In the genomic region with DNA sequence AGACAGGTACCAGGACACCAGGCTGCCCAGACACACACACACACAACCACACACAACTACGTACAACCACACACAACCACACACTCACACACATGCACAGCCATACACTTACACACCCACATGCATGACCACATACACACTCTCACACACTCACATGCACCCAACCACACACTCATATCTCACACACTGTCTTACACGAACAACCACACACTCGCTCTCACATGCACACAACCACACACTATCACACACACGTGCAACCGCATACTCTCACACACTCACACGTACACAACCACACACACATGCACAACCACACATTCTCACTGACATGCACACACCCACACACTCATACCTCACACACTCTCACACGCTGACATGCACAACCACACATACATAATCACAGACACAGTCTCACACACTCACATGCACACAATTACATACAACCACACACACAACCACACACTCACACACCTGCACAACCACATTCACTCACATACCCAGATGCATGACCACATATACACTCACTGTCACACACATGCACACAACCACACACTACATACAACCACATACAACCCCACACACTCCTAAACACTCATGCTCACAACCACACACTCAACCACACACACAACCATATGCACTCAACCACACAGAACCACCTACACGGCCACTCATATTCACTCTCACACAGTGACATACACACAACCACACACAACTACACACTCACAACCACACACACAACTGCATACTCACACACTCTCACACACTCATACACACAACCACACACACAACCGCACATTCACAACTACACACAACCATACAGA, we compare ENCODE assay signal across 26 cellular contexts. TPM values are rescaled to one million over a fixed set of nuclear protein-coding genes. Genes with fewer than 3 reads are reported as not detected.
"Had no signal": no experiment of that assay in that cellular context is flagged by ENCODE, and none has a peak within 500 bp of the region (broad histone marks: within the 10 kb centered on the region; RNA-seq: fewer than 3 reads in every experiment).

No MANE protein-coding gene starts in this region.

- H3K4me1 ChIP-seq: gastroesophageal sphincter, thyroid gland had no signal

- H3K27me3 ChIP-seq: ovary, thyroid gland, upper lobe of left lung had no signal

- H3K27ac Mint-ChIP-seq: naive thymus-derived CD8-positive, alpha-beta T cell; stimulated activated effector memory CD8-positive, alpha-beta T cell treated with anti-CD3 and anti-CD28 coated beads, Interleukin-12 subunit alpha, Interleukin-12 subunit beta, amount 100 ng/mL, for 72 hours had no signal

- H3K4me3 ChIP-seq: esophagus muscularis mucosa, gastroesophageal sphincter, mucosa of descending colon, ovary, smooth muscle cell, suprapubic skin, thyroid gland, upper lobe of left lung had no signal

- ATAC-seq: gastroesophageal sphincter; left cardiac atrium; mucosa of descending colon; naive thymus-derived CD8-positive, alpha-beta T cell; right cardiac atrium; stimulated activated effector memory CD8-positive, alpha-beta T cell treated with anti-CD3 and anti-CD28 coated beads, Interleukin-12 subunit alpha, Interleukin-12 subunit beta, amount 100 ng/mL, for 72 hours; stimulated activated naive CD8-positive, alpha-beta T cell treated with anti-CD3 and anti-CD28 coated beads, Interleukin-15, Interleukin-2, amounts not matched to agents 100 U/mL and 50 U/mL, for 24 hours had no signal

- H3K9me3 ChIP-seq: ovary, suprapubic skin, thyroid gland had no signal

- H3K4me2 ChIP-seq: smooth muscle cell had no signal

- FAIRE-seq: endometrium, keratinocyte had no signal

- H3K27ac ChIP-seq: epithelial cell of prostate, esophagus muscularis mucosa, gastroesophageal sphincter, ovary, suprapubic skin, thyroid gland, upper lobe of left lung had no signal

- H3K36me3 ChIP-seq: esophagus muscularis mucosa, gastroesophageal sphincter, ovary, suprapubic skin, thyroid gland, upper lobe of left lung had no signal

- H3K4me1 Mint-ChIP-seq: neural crest cell had no signal

- H3K4me3 Mint-ChIP-seq: central memory CD8-positive, alpha-beta T cell; naive thymus-derived CD8-positive, alpha-beta T cell; neural crest cell; stimulated activated effector memory CD8-positive, alpha-beta T cell treated with anti-CD3 and anti-CD28 coated beads, Interleukin-12 subunit alpha, Interleukin-12 subunit beta, amount 100 ng/mL, for 72 hours had no signal

- DNase-seq: effector memory CD4-positive, alpha-beta T cell; foreskin fibroblast; left cardiac atrium; naive thymus-derived CD8-positive, alpha-beta T cell; nucleus accumbens; ovary; stimulated activated CD4-positive, alpha-beta T cell treated with anti-CD3 and anti-CD28 coated beads, Interleukin-4, amount 100 ng/mL, for 1 hour; stimulated activated CD8-positive, alpha-beta memory T cell treated with anti-CD3 and anti-CD28 coated beads, Interleukin-4, amount 100 ng/mL, for 48 hours; stimulated activated naive CD8-positive, alpha-beta T cell treated with anti-CD3 and anti-CD28 coated beads, Interleukin-15, Interleukin-2, amounts not matched to agents 100 U/mL and 50 U/mL, for 24 hours; thyroid gland; upper lobe of left lung had no signal

RNA-seq across cellular contexts. Expression of gene SLC7A10, which starts 7.6 kb away (rescaled TPM):
- total RNA-seq: esophagus muscularis mucosa; gastroesophageal sphincter; liver; lung microvascular endothelial cell; mucosa of descending colon; naive thymus-derived CD8-positive, alpha-beta T cell; ovary; posterior vena cava; right cardiac atrium; smooth muscle cell had no signal
- polyA plus RNA-seq: keratinocyte; liver; naive thymus-derived CD8-positive, alpha-beta T cell; ovary had no signal

RNA-seq across cellular contexts. Expression of gene LRP3, which starts 39.1 kb away (rescaled TPM):
- total RNA-seq: naive thymus-derived CD8-positive, alpha-beta T cell had no signal
- polyA plus RNA-seq: naive thymus-derived CD8-positive, alpha-beta T cell had no signal
